ENCODE assay signal across 25 cellular contexts in genomic region chr1:17230106-17230505, GRCh38. TPM values are rescaled to one million over a fixed set of nuclear protein-coding genes. Genes with fewer than 3 reads are reported as not detected.
DNase-seq lines count a peak whose midpoint lies in the region; ATAC-seq, FAIRE-seq and TF ChIP-seq lines count a peak whose summit lies in the region.
"Had no signal": no experiment of that assay in that cellular context is flagged by ENCODE, and none has a peak within 500 bp of the region (broad histone marks: within the 10 kb centered on the region; RNA-seq: fewer than 3 reads in every experiment).

No MANE protein-coding gene starts in this region.

- no peaks in the 10 kb centered on the region for H3K79me2 ChIP-seq in PC-3 (ENCODE audit: low read length)
- no peaks in the 10 kb centered on the region for H3K79me2 ChIP-seq in H1 (ENCODE audit: control insufficient read depth in 1 of 2, insufficient read depth in 2 of 2, low read length in 2 of 2)

- H3K23me2 ChIP-seq in H1 (ENCODE audit: low read depth, low read length), result no peaks in the 10 kb centered on the region

- H2AK5ac ChIP-seq in H1 (ENCODE audit: low read depth, low read length), result no peak overlapping the region

- H2BK20ac ChIP-seq in H1 (ENCODE audit: low read length), result no peak overlapping the region

- no peak overlapping the region for H2BK15ac ChIP-seq in H1 (ENCODE audit: low read length)

- H3K36me3 ChIP-seq in PC-3 (ENCODE audit: low read depth, low read length) (no peaks in the 10 kb centered on the region), H1 (ENCODE audit: control insufficient read depth in 2 of 4, insufficient read depth in 4 of 4, low read length in 3 of 4) (no peaks in the 10 kb centered on the region), kidney (ENCODE audit: control insufficient read depth in 1 of 2, insufficient read depth in 2 of 2, low read length in 2 of 2) (no peaks in the 10 kb centered on the region)
- H3K36me3 ChIP-seq: MG63 had no signal

- no peak overlapping the region for H3K14ac ChIP-seq in H1 (ENCODE audit: insufficient read length)

- no peak overlapping the region for H2BK12ac ChIP-seq in H1 (ENCODE audit: low read depth, low read length)

- intact Hi-C loops in Calu3 (cut with micrococcal nuclease; ENCODE audit: unreplicated experiment), result loop anchor here (10.0 kb wide), 2 partner anchors 105 to 175 kb away; no protein-coding TSS in a partner anchor
- intact Hi-C loops in PC-3 (cut with micrococcal nuclease), result no loop called here
- intact Hi-C loops in kidney (cut with DNase I), result no loop called here

- no peak for TF ChIP-seq RAD21 in H1 (IDR thresholded peaks at IDR 0.05 in 1 of 2, conservative IDR thresholded peaks at IDR 0.05 in 1 of 2; ENCODE audit: low read depth in 2 of 2, low read length in 2 of 2)

- no peaks in the 10 kb centered on the region for H3K79me1 ChIP-seq in H1 (ENCODE audit: low read depth, low read length)

- no peaks in the 10 kb centered on the region for H3K27me3 Mint-ChIP-seq in Calu3 (ENCODE audit: unreplicated experiment)
- H3K27me3 Mint-ChIP-seq in stimulated activated memory B cell treated with anti-CD40 and anti-IgM and Interleukin-4, amounts not matched to agents 10 μg/mL and 1 μg/mL and 100 μg/mL, for 72 hours, result peaks cover 7% of the 10 kb centered on the region

- H3K9ac ChIP-seq in PC-3 (ENCODE audit: low read length) (peak overlapping the region; percentile 31; the same call in 1 of the 2 replicates), H1 (replicated peaks in 1 of 4; ENCODE audit: extremely low read depth in 1 of 4, low read depth in 3 of 4, low read length in 3 of 4) (no peak overlapping the region), kidney (ENCODE audit: low read length in 2 of 2) (no peak overlapping the region)

- H2AFZ ChIP-seq in PC-3 (ENCODE audit: low read length), result no peak overlapping the region
- H2AFZ ChIP-seq in H1 (ENCODE audit: low read length), result no peak overlapping the region

- peak overlapping the region; percentile 91 for H3K27ac Mint-ChIP-seq in Calu3 (ENCODE audit: unreplicated experiment)
- H3K27ac Mint-ChIP-seq in stimulated activated memory B cell treated with anti-CD40 and anti-IgM and Interleukin-4, amounts not matched to agents 10 μg/mL and 1 μg/mL and 100 μg/mL, for 72 hours, result peak overlapping the region; percentile 17
- H3K27ac Mint-ChIP-seq: CD4-positive, alpha-beta memory T cell had no signal

- no peak overlapping the region for H4K91ac ChIP-seq in H1 (replicated peaks; ENCODE audit: insufficient read length, low read length)

- H3K4me2 ChIP-seq in PC-3 (ENCODE audit: low read length), result peak overlapping the region; percentile 35; the same call in 1 of the 2 replicates
- H3K4me2 ChIP-seq in H1 (ENCODE audit: insufficient read depth in 1 of 2, low read depth in 2 of 2, low read length in 2 of 2), result no peak overlapping the region

- H3K4me3 ChIP-seq in PC-3 (ENCODE audit: low read length) (no peak overlapping the region), H1 (ENCODE audit: extremely low read depth in 1 of 4, insufficient read depth in 2 of 4, low read depth in 3 of 4, low read length in 4 of 4) (no peak overlapping the region), kidney (ENCODE audit: low read length in 2 of 2) (no peak overlapping the region)
- H3K4me3 ChIP-seq: MG63, SK-N-MC had no signal

- H3K4me1 Mint-ChIP-seq in Calu3 (ENCODE audit: low read depth, unreplicated experiment), result peaks cover 58% of the 10 kb centered on the region
- H3K4me1 Mint-ChIP-seq in stimulated activated memory B cell treated with anti-CD40 and anti-IgM and Interleukin-4, amounts not matched to agents 10 μg/mL and 1 μg/mL and 100 μg/mL, for 72 hours, result peaks cover 22% of the 10 kb centered on the region
- H3K4me1 Mint-ChIP-seq: CD4-positive, alpha-beta memory T cell had no signal

- POLR2A ChIA-PET in PC-3 (lab: Charles Lee; ENCODE audit: unreplicated experiment), result no interaction called here
- POLR2A ChIA-PET in H1 (lab: Charles Lee; ENCODE audit: partially characterized antibody), result no interaction called here

- no peak overlapping the region for H3K56ac ChIP-seq in H1 (replicated peaks; ENCODE audit: insufficient read length, low read depth, low read length)

- H3K23ac ChIP-seq in H1 (ENCODE audit: insufficient read length), result no peak overlapping the region

- H3K27me3 ChIP-seq in PC-3 (ENCODE audit: low read length) (no peaks in the 10 kb centered on the region), H1 (replicated peaks in 1 of 4; ENCODE audit: control insufficient read depth in 3 of 4, extremely low read depth in 1 of 4, insufficient read depth in 3 of 4, low read length in 3 of 4) (no peaks in the 10 kb centered on the region; a peak in 1 of 7 replicates)
- H3K27me3 ChIP-seq: MG63 had no signal

- no peak overlapping the region for H4K5ac ChIP-seq in H1 (ENCODE audit: insufficient read length, low read depth, low read length)

- TF ChIP-seq EP300 in H1 (IDR thresholded peaks at IDR 0.05; ENCODE audit: borderline replicate concordance in 1 of 2, low read depth in 2 of 2, low read length in 2 of 2), result no peak

- no peak overlapping the region for H2BK120ac ChIP-seq in H1 (replicated peaks; ENCODE audit: low read depth, low read length)

- 0 out of 2 replicates have a peak overlapping the region, but pooled peaks have one; percentile 44 for H2BK5ac ChIP-seq in H1 (ENCODE audit: low read depth, low read length)

- H3F3A ChIP-seq in PC-3 (ENCODE audit: low read length, unreplicated experiment), result peaks cover 5% of the 10 kb centered on the region

- BruUV-seq in Calu3 (replicated peaks; lab: Mats Ljungman, UMichigan) (no TSS peak), PC-3 (replicated peaks; lab: Mats Ljungman, UMichigan) (no TSS peak)

- H3K4me1 ChIP-seq in PC-3 (ENCODE audit: insufficient read depth, low read length) (peaks cover 67% of the 10 kb centered on the region), H1 (replicated peaks in 1 of 4; ENCODE audit: control insufficient read depth in 3 of 4, insufficient read depth in 4 of 4, low read length in 3 of 4) (no peaks in the 10 kb centered on the region), kidney (ENCODE audit: control insufficient read depth in 1 of 2, insufficient read depth in 1 of 2, low read depth in 1 of 2, low read length in 2 of 2) (no peaks in the 10 kb centered on the region)

- TF ChIP-seq POLR2A in H1 (IDR thresholded peaks at IDR 0.05; ENCODE audit: control extremely low read depth in 1 of 2, low read depth in 2 of 2, low read length in 2 of 2), result no peak

- H3K27ac ChIP-seq in PC-3 (ENCODE audit: low read length), result peak overlapping the region; percentile 65
- H3K27ac ChIP-seq in H1 (ENCODE audit: low read depth, low read length), result no peak overlapping the region
- no peak overlapping the region for H3K27ac ChIP-seq in kidney (ENCODE audit: low read depth in 2 of 2, low read length in 2 of 2)

- H3K18ac ChIP-seq in H1 (ENCODE audit: extremely low read depth, low read length), result no peak overlapping the region

- H3K4ac ChIP-seq in H1 (replicated peaks; ENCODE audit: insufficient read length, low read depth, low read length), result no peak overlapping the region

- H3K9me3 ChIP-seq in PC-3 (ENCODE audit: low read length) (no peaks in the 10 kb centered on the region), H1 (ENCODE audit: insufficient read depth in 2 of 2, low read depth in 1 of 2, low read length in 1 of 2) (no peaks in the 10 kb centered on the region), kidney (ENCODE audit: control insufficient read depth in 1 of 2, low read length in 2 of 2) (no peaks in the 10 kb centered on the region)
- H3K9me3 ChIP-seq: MG63 had no signal

- DNase-seq in Calu3 (no peak), PC-3 (no peak), H1 (ENCODE audit: low read depth in 1 of 2, low spot score in 2 of 2) (no peak), kidney (no peak), NCI-H1092 (lab: John Stamatoyannopoulos, UW) (no peak)
- DNase-seq: C1 segment of cervical spinal cord; CD4-positive, alpha-beta memory T cell; COR-L47; KG1; MG63; NCI-H1417; NCI-H1694; NCI-H2029 treated with DMSO at 0.1 percent for 48 hours; NCI-H510A; NCI-H69; SHP77 treated with DMSO at 0.1 percent for 48 hours had no signal

- ATAC-seq in PC-3, result no peak
- ATAC-seq in stimulated activated memory B cell treated with anti-CD40 and anti-IgM and Interleukin-4, amounts not matched to agents 10 μg/mL and 1 μg/mL and 100 μg/mL, for 72 hours, result no peak
- ATAC-seq in GM18909 (IDR thresholded peaks at IDR 0.05; ENCODE audit: poor library complexity, unreplicated experiment), result no peak
- ATAC-seq in HG02642 (IDR thresholded peaks at IDR 0.05; ENCODE audit: poor library complexity, unreplicated experiment), result no peak

- CTCF ChIA-PET in Calu3 (lab: Charles Lee), result no interaction called here
- CTCF ChIA-PET in PC-3 (lab: Charles Lee), result no interaction called here
- CTCF ChIA-PET in H1 (lab: Charles Lee; ENCODE audit: partially characterized antibody), result interaction anchor here (1.2 to 11.9 kb wide), 4 partner anchors 9 to 103 kb away, joined by 3 to 339 read pairs (median 6); partner anchors contain the start of genes PADI2 and PADI3

- WGBS in H1 (ENCODE audit: extremely low coverage in 1 of 2, insufficient coverage in 1 of 2, insufficient read length in 1 of 2, insufficient replicate concordance in 2 of 2, low coverage in 1 of 2, low lambda C conversion rate in 2 of 2, missing lambda C conversion rate in 1 of 2), 2 experiments, result 87% methylated on average over 10 of the region's 10 CpGs; no CpG with 5 or more reads in 1 of the 2 experiments

- H3K9me3 Mint-ChIP-seq in Calu3 (ENCODE audit: low read depth, unreplicated experiment), result no peaks in the 10 kb centered on the region
- H3K9me3 Mint-ChIP-seq in stimulated activated memory B cell treated with anti-CD40 and anti-IgM and Interleukin-4, amounts not matched to agents 10 μg/mL and 1 μg/mL and 100 μg/mL, for 72 hours, result no peaks in the 10 kb centered on the region
- H3K9me3 Mint-ChIP-seq: CD4-positive, alpha-beta memory T cell had no signal

- H3K36me3 Mint-ChIP-seq in Calu3 (ENCODE audit: insufficient read depth, unreplicated experiment), result peaks cover 25% of the 10 kb centered on the region
- H3K36me3 Mint-ChIP-seq in stimulated activated memory B cell treated with anti-CD40 and anti-IgM and Interleukin-4, amounts not matched to agents 10 μg/mL and 1 μg/mL and 100 μg/mL, for 72 hours, result no peaks in the 10 kb centered on the region
- H3K36me3 Mint-ChIP-seq: CD4-positive, alpha-beta memory T cell had no signal

- peak overlapping the region; percentile 31; the same call in 1 of the 2 replicates for H4K8ac ChIP-seq in H1 (ENCODE audit: extremely low read depth, insufficient read depth, low read length)

- peak overlapping the region; percentile 9 for H3K4me3 Mint-ChIP-seq in Calu3 (ENCODE audit: low read depth, unreplicated experiment)
- H3K4me3 Mint-ChIP-seq in stimulated activated memory B cell treated with anti-CD40 and anti-IgM and Interleukin-4, amounts not matched to agents 10 μg/mL and 1 μg/mL and 100 μg/mL, for 72 hours, result no peak overlapping the region
- H3K4me3 Mint-ChIP-seq: CD4-positive, alpha-beta memory T cell had no signal

- no peak for FAIRE-seq in H1 (lab: Jason Lieb, UNC)
- no peak for FAIRE-seq in kidney (lab: Jason Lieb, UNC)
- FAIRE-seq: A204.1, G401.6, H54, RCC 7860 had no signal

- no peaks in the 10 kb centered on the region for H3K9me2 ChIP-seq in PC-3 (replicated peaks; ENCODE audit: low read length)

- TF ChIP-seq CTCF in Calu3 (IDR thresholded peaks at IDR 0.05; ENCODE audit: unreplicated experiment) (no peak), PC-3 (conservative IDR thresholded peaks at IDR 0.05; ENCODE audit: low read depth, low read length) (no peak), H1 (IDR thresholded peaks at IDR 0.05; ENCODE audit: control extremely low read depth in 1 of 3, insufficient read depth in 1 of 3, low read depth in 1 of 3, low read length in 3 of 3) (no peak), kidney (IDR thresholded peaks at IDR 0.05; ENCODE audit: borderline replicate concordance, extremely low read depth, insufficient read depth) (no peak)

- H4K20me1 ChIP-seq in PC-3 (ENCODE audit: low read length), result no peaks in the 10 kb centered on the region
- H4K20me1 ChIP-seq in H1 (replicated peaks in 1 of 2; ENCODE audit: control insufficient read depth in 1 of 2, insufficient read depth in 2 of 2, low read length in 2 of 2), result no peaks in the 10 kb centered on the region

RNA-seq across cellular contexts. Expression of gene PADI3, which starts 18.8 kb away (rescaled TPM):
- total RNA-seq in Calu3 (2022) (0.21 and 0.22 TPM in 2 replicates), PC-3 (2014; rRNA removed) (0.26 TPM in 1 of 2 replicates, not detected in the other), kidney (not detected)
- total RNA-seq in H1 (2021; fragmentation: NEBNext Ultra II Directional; extraction: Animal tissue kit (Norgen Biotek cat#: 25700)), result 0.37 and 0.44 TPM in 2 replicates
- polyA plus RNA-seq in H1 (2011; rRNA removed) (0.94 and 1.9 TPM in 2 replicates), kidney (ENCODE audit: insufficient read depth, low read depth, low replicate concordance) (not detected)
- 1.6 TPM for polyA plus RNA-seq in H1 (2011; cell fraction: cytosol; rRNA removed)
- 3.4 TPM for polyA plus RNA-seq in H1 (2011; cell fraction: nucleus; rRNA removed)
- polyA plus RNA-seq in H1 (2012, experiment 1 of 2), result 0.35 to 0.85 TPM (median 0.64 TPM) in 4 replicates
- polyA plus RNA-seq in H1 (2012, experiment 2 of 2), result 0.33 TPM
- polyA plus RNA-seq in H1 (2013, experiment 1 of 2), result 0.59 TPM
- 0.35 TPM for polyA plus RNA-seq in H1 (2013, experiment 2 of 2)
- polyA minus RNA-seq in H1 (2011; rRNA and poly(A)+ RNA removed), result 1.3 and 1.7 TPM in 2 replicates
- polyA minus RNA-seq in H1 (2011; cell fraction: cytosol; rRNA and poly(A)+ RNA removed), result 0.81 TPM
- polyA minus RNA-seq in H1 (2011; cell fraction: nucleus; rRNA and poly(A)+ RNA removed), result 1.6 TPM
- total RNA-seq: CD4-positive, alpha-beta memory T cell; T-helper 1 cell treated with Interleukin-12 subunit alpha and Interleukin-12 subunit beta and Interleukin-4 antibody, amounts not matched to agents 30 ng/mL and 1 ng/mL, for 36 hours had no signal
- polyA plus RNA-seq: CD4-positive, alpha-beta memory T cell had no signal

RNA-seq across cellular contexts. Expression of gene PADI1, which starts 25.2 kb away (rescaled TPM):
- total RNA-seq in Calu3 (2022) (2.3 and 4.5 TPM in 2 replicates), PC-3 (2014; rRNA removed) (0.35 and 0.73 TPM in 2 replicates), kidney (1.3 TPM)
- 0.30 and 0.33 TPM in 2 replicates for total RNA-seq in H1 (2021; fragmentation: NEBNext Ultra II Directional; extraction: Animal tissue kit (Norgen Biotek cat#: 25700))
- polyA plus RNA-seq in H1 (2011; rRNA removed) (0.20 and 0.38 TPM in 2 replicates), kidney (ENCODE audit: insufficient read depth, low read depth, low replicate concordance) (not detected)
- 0.22 TPM for polyA plus RNA-seq in H1 (2011; cell fraction: cytosol; rRNA removed)
- polyA plus RNA-seq in H1 (2011; cell fraction: nucleus; rRNA removed), result 0.40 TPM
- polyA plus RNA-seq in H1 (2012, experiment 1 of 2), result 0.20 to 0.45 TPM (median 0.29 TPM) in 4 replicates
- 0.24 TPM for polyA plus RNA-seq in H1 (2012, experiment 2 of 2)
- polyA plus RNA-seq in H1 (2013, experiment 1 of 2), result 0.41 TPM
- polyA plus RNA-seq in H1 (2013, experiment 2 of 2), result 0.31 TPM
- polyA minus RNA-seq in H1 (2011; rRNA and poly(A)+ RNA removed), result 0.20 and 0.35 TPM in 2 replicates
- polyA minus RNA-seq in H1 (2011; cell fraction: cytosol; rRNA and poly(A)+ RNA removed), result not detected
- not detected for polyA minus RNA-seq in H1 (2011; cell fraction: nucleus; rRNA and poly(A)+ RNA removed)
- total RNA-seq: CD4-positive, alpha-beta memory T cell; T-helper 1 cell treated with Interleukin-12 subunit alpha and Interleukin-12 subunit beta and Interleukin-4 antibody, amounts not matched to agents 30 ng/mL and 1 ng/mL, for 36 hours had no signal
- polyA plus RNA-seq: CD4-positive, alpha-beta memory T cell had no signal
